Comparison of ENCODE assay signal across 16 cellular contexts in the genomic region with DNA sequence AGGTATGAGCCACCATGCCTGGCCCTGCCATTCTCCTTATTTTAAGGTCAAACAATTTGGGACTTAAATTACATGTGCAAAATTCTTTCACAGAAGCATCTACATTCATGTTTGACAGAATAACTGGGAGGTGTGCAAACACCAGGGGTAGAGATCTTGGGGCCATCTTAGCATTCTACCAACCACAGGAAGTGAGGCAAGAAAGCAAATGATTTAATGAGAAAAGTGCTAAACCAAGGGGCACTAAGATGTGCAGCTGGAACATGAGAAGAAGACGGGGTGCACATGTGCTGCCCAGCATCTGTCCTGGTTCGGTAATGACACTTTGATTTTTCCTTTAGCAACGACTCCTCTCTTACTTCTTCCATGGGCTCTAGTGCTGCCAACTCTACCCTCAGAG. TPM values are rescaled to one million over a fixed set of nuclear protein-coding genes. Genes with fewer than 3 reads are reported as not detected.
"Had no signal": no experiment of that assay in that cellular context is flagged by ENCODE, and none has a peak within 500 bp of the region (broad histone marks: within the 10 kb centered on the region; RNA-seq: fewer than 3 reads in every experiment).

No MANE protein-coding gene starts in this region.

- H3K4me1 Mint-ChIP-seq: mesothelial cell of epicardium had no signal

- H3K36me3 Mint-ChIP-seq: mesothelial cell of epicardium; stimulated activated memory B cell treated with anti-CD40 and anti-IgM and Interleukin-4, amounts not matched to agents 10 μg/mL and 1 μg/mL and 100 μg/mL, for 72 hours had no signal

- H3K9me3 ChIP-seq: esophagus muscularis mucosa, lower lobe of right lung, neutrophil, prostate gland, right lobe of liver, tibial artery had no signal

- H3K4me3 ChIP-seq: dorsolateral prefrontal cortex, esophagus muscularis mucosa, lower lobe of right lung, prostate gland, right lobe of liver, tibial artery had no signal

- H3K4me3 Mint-ChIP-seq: activated CD4-positive, alpha-beta memory T cell treated with anti-CD3 and anti-CD28 coated beads, Interleukin-2, amount 10 ng/mL, durations not matched to agents 7 days and 5 days; mesothelial cell of epicardium; stimulated activated memory B cell treated with anti-CD40 and anti-IgM and Interleukin-4, amounts not matched to agents 10 μg/mL and 1 μg/mL and 100 μg/mL, for 72 hours had no signal

- H3K36me3 ChIP-seq: esophagus muscularis mucosa, lower lobe of right lung, neutrophil, prostate gland, right lobe of liver, tibial artery had no signal

- DNase-seq: activated CD4-positive, alpha-beta memory T cell treated with anti-CD3 and anti-CD28 coated beads, Interleukin-2, amount 10 ng/mL, durations not matched to agents 7 days and 5 days; activated CD4-positive, CD25-positive, alpha-beta regulatory T cell treated with anti-CD3 and anti-CD28 coated beads, Interleukin-2, amount 50 U/mL, for 72 hours; activated naive CD4-positive, alpha-beta T cell treated with anti-CD3 and anti-CD28 coated beads, Interleukin-2, amount 50 U/mL, for 16 hours; dorsolateral prefrontal cortex; hypothalamus; lower lobe of right lung; right lobe of liver; tibial artery had no signal

- H3K27ac ChIP-seq: dorsolateral prefrontal cortex, esophagus muscularis mucosa, lower lobe of right lung, neutrophil, prostate gland, tibial artery had no signal

- H3K27me3 Mint-ChIP-seq: stimulated activated memory B cell treated with anti-CD40 and anti-IgM and Interleukin-4, amounts not matched to agents 10 μg/mL and 1 μg/mL and 100 μg/mL, for 72 hours had no signal

- H3K27me3 ChIP-seq: dorsolateral prefrontal cortex, neutrophil, right lobe of liver had no signal

- H3K9me3 Mint-ChIP-seq: activated CD4-positive, alpha-beta memory T cell treated with anti-CD3 and anti-CD28 coated beads, Interleukin-2, amount 10 ng/mL, durations not matched to agents 7 days and 5 days; activated T-helper 2 cell treated with anti-CD3 and anti-CD28 coated beads, Interferon-gamma antibody, Interleukin-2, Interleukin-4, amounts not matched to agents 10 μg/mL and 5 μg/mL and 100 μg/mL, durations not matched to agents 14 hours and 24 hours and 36 hours; mesothelial cell of epicardium; stimulated activated memory B cell treated with anti-CD40 and anti-IgM and Interleukin-4, amounts not matched to agents 10 μg/mL and 1 μg/mL and 100 μg/mL, for 72 hours had no signal

- H3K27ac Mint-ChIP-seq: activated CD4-positive, alpha-beta memory T cell treated with anti-CD3 and anti-CD28 coated beads, Interleukin-2, amount 10 ng/mL, durations not matched to agents 7 days and 5 days; activated T-helper 2 cell treated with anti-CD3 and anti-CD28 coated beads, Interferon-gamma antibody, Interleukin-2, Interleukin-4, amounts not matched to agents 10 μg/mL and 5 μg/mL and 100 μg/mL, durations not matched to agents 14 hours and 24 hours and 36 hours; mesothelial cell of epicardium; stimulated activated memory B cell treated with anti-CD40 and anti-IgM and Interleukin-4, amounts not matched to agents 10 μg/mL and 1 μg/mL and 100 μg/mL, for 72 hours had no signal

- H3K4me1 ChIP-seq: esophagus muscularis mucosa, prostate gland, tibial artery had no signal

- ATAC-seq: lower lobe of right lung; right lobe of liver; stimulated activated memory B cell treated with anti-CD40 and anti-IgM and Interleukin-4, amounts not matched to agents 10 μg/mL and 1 μg/mL and 100 μg/mL, for 72 hours had no signal

RNA-seq across cellular contexts. Expression of gene PFN3, which starts 10.1 kb away (rescaled TPM):
- total RNA-seq: activated CD4-positive, alpha-beta memory T cell treated with anti-CD3 and anti-CD28 coated beads, Interleukin-2, amount 10 ng/mL, durations not matched to agents 7 days and 5 days; activated T-helper 2 cell treated with anti-CD3 and anti-CD28 coated beads, Interferon-gamma antibody, Interleukin-2, Interleukin-4, amounts not matched to agents 10 μg/mL and 5 μg/mL and 100 μg/mL, durations not matched to agents 14 hours and 24 hours and 36 hours; dorsolateral prefrontal cortex; esophagus muscularis mucosa; fibroblast of villous mesenchyme; lower lobe of right lung; mesothelial cell of epicardium; myocyte; prostate gland; right lobe of liver had no signal

RNA-seq across cellular contexts. Expression of gene SLC34A1, which starts 26.3 kb away (rescaled TPM):
- total RNA-seq: activated T-helper 2 cell treated with anti-CD3 and anti-CD28 coated beads, Interferon-gamma antibody, Interleukin-2, Interleukin-4, amounts not matched to agents 10 μg/mL and 5 μg/mL and 100 μg/mL, durations not matched to agents 14 hours and 24 hours and 36 hours; dorsolateral prefrontal cortex; esophagus muscularis mucosa; fibroblast of villous mesenchyme; lower lobe of right lung; mesothelial cell of epicardium; myocyte; prostate gland had no signal
